ENCODE assay signal across 8 cellular contexts in the genomic region with DNA sequence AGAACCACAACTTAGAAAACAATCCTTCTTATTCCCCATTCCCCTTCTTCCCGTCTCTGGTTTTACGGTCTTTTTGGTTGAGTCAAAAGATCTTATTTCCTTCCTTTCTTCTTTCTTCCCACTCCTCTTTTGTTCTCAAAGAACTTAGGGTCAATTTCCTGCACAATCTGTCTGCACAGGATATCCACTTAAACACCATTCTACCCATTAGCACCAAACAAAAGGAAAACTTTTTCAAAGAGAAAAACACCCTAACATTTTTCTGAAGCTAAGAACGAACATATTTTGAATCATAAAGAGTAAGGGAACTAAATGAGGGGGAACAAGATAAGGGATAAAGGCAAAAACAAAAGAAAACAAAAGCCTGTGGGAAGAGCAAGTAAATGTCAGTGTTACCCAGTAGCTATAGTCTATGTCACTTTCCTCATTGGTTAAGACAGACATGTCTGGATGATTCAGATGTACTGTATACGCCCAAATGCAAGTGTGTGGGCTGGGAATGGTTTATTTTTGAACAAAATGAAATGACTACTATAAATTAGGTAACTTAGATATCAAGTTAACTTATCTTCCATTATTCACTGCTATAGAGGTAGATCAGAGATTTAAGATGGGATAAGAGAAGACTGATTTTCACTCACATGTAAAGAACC. TPM values are rescaled to one million over a fixed set of nuclear protein-coding genes. Genes with fewer than 3 reads are reported as not detected.
DNase-seq lines count a peak whose midpoint lies in the region; ATAC-seq and TF ChIP-seq lines count a peak whose summit lies in the region.

No MANE protein-coding gene starts in this region.

- no peak overlapping the region for H4K8ac ChIP-seq in H9 (replicated peaks; ENCODE audit: insufficient read length, low read depth, low read length)

- no peak overlapping the region for H3K18ac ChIP-seq in H9 (ENCODE audit: insufficient read length, low read depth, low read length)

- no peak overlapping the region for H3K23ac ChIP-seq in H9 (ENCODE audit: insufficient read length, low read depth, low read length)

- no peak overlapping the region for H3T11ph ChIP-seq in H9 (ENCODE audit: low read length)

- no peaks in the 10 kb centered on the region for H3K27me3 Mint-ChIP-seq in activated T-helper 2 cell treated with anti-CD3 and anti-CD28 coated beads, Interferon-gamma antibody, Interleukin-2, Interleukin-4, amounts not matched to agents 10 μg/mL and 5 μg/mL and 100 μg/mL, durations not matched to agents 14 hours and 24 hours and 36 hours (ENCODE audit: low read depth)
- no peaks in the 10 kb centered on the region for H3K27me3 Mint-ChIP-seq in H9 (ENCODE audit: low read depth)

- H3K4me3 Mint-ChIP-seq in activated T-helper 2 cell treated with anti-CD3 and anti-CD28 coated beads, Interferon-gamma antibody, Interleukin-2, Interleukin-4, amounts not matched to agents 10 μg/mL and 5 μg/mL and 100 μg/mL, durations not matched to agents 14 hours and 24 hours and 36 hours (ENCODE audit: low read depth) = peak overlapping the region; percentile 64
- no peak overlapping the region for H3K4me3 Mint-ChIP-seq in H9

- no CpG with 5 or more reads among the region's 4 CpGs for WGBS in H9 (ENCODE audit: extremely low coverage, insufficient read length, low lambda C conversion rate)

- H2BK20ac ChIP-seq in H9 (ENCODE audit: low read depth, low read length, poor library complexity, severe bottlenecking) = no peak overlapping the region

- no peak overlapping the region for H4K91ac ChIP-seq in H9 (ENCODE audit: insufficient read length, low read depth, low read length)

- H3K27me3 ChIP-seq in H9 (ENCODE audit: insufficient read depth, low read length) = no peaks in the 10 kb centered on the region

- no peak overlapping the region for H2BK15ac ChIP-seq in H9 (ENCODE audit: low read depth, low read length)

- no peak overlapping the region for H3K4ac ChIP-seq in H9 (ENCODE audit: low read depth, low read length)

- H3K27ac ChIP-seq in H9 (ENCODE audit: insufficient read length, low read depth, low read length) = no peak overlapping the region

- H2AK5ac ChIP-seq in H9 (ENCODE audit: insufficient read length, low read length) = no peak overlapping the region

- no peaks in the 10 kb centered on the region for H3K36me3 Mint-ChIP-seq in activated T-helper 2 cell treated with anti-CD3 and anti-CD28 coated beads, Interferon-gamma antibody, Interleukin-2, Interleukin-4, amounts not matched to agents 10 μg/mL and 5 μg/mL and 100 μg/mL, durations not matched to agents 14 hours and 24 hours and 36 hours (ENCODE audit: low read depth)
- peaks cover 17 to 21% (median 19%) of the 10 kb centered on the region in 3 experiments for H3K36me3 Mint-ChIP-seq in H9 (ENCODE audit: insufficient read depth in 1 of 3, low read depth in 3 of 3)

- no peak for ATAC-seq in sciatic nerve
- no peak for ATAC-seq in GM19463 (IDR thresholded peaks at IDR 0.05; ENCODE audit: unreplicated experiment)

- H2BK5ac ChIP-seq in H9 (ENCODE audit: insufficient read length, low read length) = no peak overlapping the region

- DNase-seq in A172 (ENCODE audit: low spot score) (peak; percentile 82), HCEC 1CT (peak; percentile 82), inferior parietal cortex (ENCODE audit: extremely low spot score) (peak; percentile 15), stromal cell of bone marrow (ENCODE audit: low read depth) (peak; percentile 67), sciatic nerve (ENCODE audit: low spot score) (no peak), H9 (no peak)
- no peak for DNase-seq in activated T-helper 2 cell treated with anti-CD3 and anti-CD28 coated beads, Interferon-gamma antibody, Interleukin-2, Interleukin-4, amounts not matched to agents 10 μg/mL and 5 μg/mL and 100 μg/mL, durations not matched to agents 14 hours and 24 hours and 36 hours (ENCODE audit: low spot score)

- H3K4me1 ChIP-seq in H9 (ENCODE audit: insufficient read depth, low read length) = no peaks in the 10 kb centered on the region; the same call in 1 of the 2 replicates

- H3K4me1 Mint-ChIP-seq in activated T-helper 2 cell treated with anti-CD3 and anti-CD28 coated beads, Interferon-gamma antibody, Interleukin-2, Interleukin-4, amounts not matched to agents 10 μg/mL and 5 μg/mL and 100 μg/mL, durations not matched to agents 14 hours and 24 hours and 36 hours (ENCODE audit: low read depth) = peaks cover 22% of the 10 kb centered on the region
- H3K4me1 Mint-ChIP-seq in H9 = peaks cover 6 to 15% of the 10 kb centered on the region in 2 experiments

- no peak overlapping the region for H4K5ac ChIP-seq in H9 (ENCODE audit: insufficient read length, low read depth, low read length)

- no peaks in the 10 kb centered on the region for H3K9me3 ChIP-seq in H9 (ENCODE audit: control insufficient read depth, low read depth, low read length)

- no peak overlapping the region for H3K9ac ChIP-seq in H9 (ENCODE audit: extremely low read depth, insufficient read length, low read length)

- H3K56ac ChIP-seq in H9 (ENCODE audit: insufficient read length, low read depth, low read length) = no peak overlapping the region

- intact Hi-C loops in activated T-helper 2 cell treated with anti-CD3 and anti-CD28 coated beads, Interferon-gamma antibody, Interleukin-2, Interleukin-4, amounts not matched to agents 10 μg/mL and 5 μg/mL and 100 μg/mL, durations not matched to agents 14 hours and 24 hours and 36 hours (cut with micrococcal nuclease) = loop anchor here (1.0 to 5.0 kb wide), 7 partner anchors 12 to 226 kb away; partner anchors contain the start of genes AXDND1 and TOR3A
- intact Hi-C loops in sciatic nerve (cut with DNase I) = no loop called here

- no peaks in the 10 kb centered on the region for H4K20me1 ChIP-seq in H9 (ENCODE audit: control insufficient read depth, insufficient read depth, insufficient read length)

- H3K79me1 ChIP-seq in H9 (ENCODE audit: insufficient read depth, low read depth, low read length, poor library complexity, severe bottlenecking) = peaks cover 4% of the 10 kb centered on the region

- H3K14ac ChIP-seq in H9 (ENCODE audit: insufficient read depth, low read length) = no peak overlapping the region

- H3K4me2 ChIP-seq in H9 (ENCODE audit: insufficient read depth, insufficient read length, low read length) = no peak overlapping the region

- no peaks in the 10 kb centered on the region for H3K23me2 ChIP-seq in H9 (ENCODE audit: insufficient read length, low read depth, low read length, poor library complexity, severe bottlenecking)

- no peak overlapping the region for H2BK12ac ChIP-seq in H9 (ENCODE audit: insufficient read length, low read depth, low read length)

- no peaks in the 10 kb centered on the region; the same call in 1 of the 2 replicates for H3K79me2 ChIP-seq in H9 (ENCODE audit: insufficient read depth, low read length)

- no peaks in the 10 kb centered on the region for H3K9me3 Mint-ChIP-seq in activated T-helper 2 cell treated with anti-CD3 and anti-CD28 coated beads, Interferon-gamma antibody, Interleukin-2, Interleukin-4, amounts not matched to agents 10 μg/mL and 5 μg/mL and 100 μg/mL, durations not matched to agents 14 hours and 24 hours and 36 hours
- H3K9me3 Mint-ChIP-seq in H9 = peaks cover 16 to 19% of the 10 kb centered on the region in 2 experiments

- H2AFZ ChIP-seq in H9 (ENCODE audit: low read length) = no peak overlapping the region

- TF ChIP-seq CTCF in H9 (conservative IDR thresholded peaks at IDR 0.05) = no peak

- H3K27ac Mint-ChIP-seq in activated T-helper 2 cell treated with anti-CD3 and anti-CD28 coated beads, Interferon-gamma antibody, Interleukin-2, Interleukin-4, amounts not matched to agents 10 μg/mL and 5 μg/mL and 100 μg/mL, durations not matched to agents 14 hours and 24 hours and 36 hours = peak overlapping the region; percentile 84
- peak overlapping the region in 1 of 3 experiments; percentile 11; a peak in 2 of 7 replicates for H3K27ac Mint-ChIP-seq in H9

- no peak overlapping the region for H2BK120ac ChIP-seq in H9 (ENCODE audit: low read depth, low read length, poor library complexity, severe bottlenecking)

RNA-seq across cellular contexts. Expression of gene TOR3A, which starts 59.8 kb away (rescaled TPM):
- total RNA-seq in A172 (2014; rRNA removed; shearing (Covaris generic)) = 49.2 and 65.1 TPM in 2 replicates
- total RNA-seq in activated T-helper 2 cell treated with anti-CD3 and anti-CD28 coated beads, Interferon-gamma antibody, Interleukin-2, Interleukin-4, amounts not matched to agents 10 μg/mL and 5 μg/mL and 100 μg/mL, durations not matched to agents 14 hours and 24 hours and 36 hours = 34.1 and 35.3 TPM in 2 replicates
- total RNA-seq in sciatic nerve (18.4 TPM), H9 (2021) (25.6 and 27.3 TPM in 2 replicates)

Comparison
In these comparisons a context has a peak if more than half of its experiments do, and no peak if none do; other contexts are left out.
1. DNase-seq: peak in A172 (single experiment), HCEC 1CT (single experiment), inferior parietal cortex (single experiment) and stromal cell of bone marrow (single experiment); none in activated T-helper 2 cell treated with anti-CD3 and anti-CD28 coated beads, Interferon-gamma antibody, Interleukin-2, Interleukin-4, amounts not matched to agents 10 μg/mL and 5 μg/mL and 100 μg/mL, durations not matched to agents 14 hours and 24 hours and 36 hours (single experiment), sciatic nerve (single experiment) and H9 (single experiment).